ENCODE assay signal across 10 cellular contexts in the genomic region with DNA sequence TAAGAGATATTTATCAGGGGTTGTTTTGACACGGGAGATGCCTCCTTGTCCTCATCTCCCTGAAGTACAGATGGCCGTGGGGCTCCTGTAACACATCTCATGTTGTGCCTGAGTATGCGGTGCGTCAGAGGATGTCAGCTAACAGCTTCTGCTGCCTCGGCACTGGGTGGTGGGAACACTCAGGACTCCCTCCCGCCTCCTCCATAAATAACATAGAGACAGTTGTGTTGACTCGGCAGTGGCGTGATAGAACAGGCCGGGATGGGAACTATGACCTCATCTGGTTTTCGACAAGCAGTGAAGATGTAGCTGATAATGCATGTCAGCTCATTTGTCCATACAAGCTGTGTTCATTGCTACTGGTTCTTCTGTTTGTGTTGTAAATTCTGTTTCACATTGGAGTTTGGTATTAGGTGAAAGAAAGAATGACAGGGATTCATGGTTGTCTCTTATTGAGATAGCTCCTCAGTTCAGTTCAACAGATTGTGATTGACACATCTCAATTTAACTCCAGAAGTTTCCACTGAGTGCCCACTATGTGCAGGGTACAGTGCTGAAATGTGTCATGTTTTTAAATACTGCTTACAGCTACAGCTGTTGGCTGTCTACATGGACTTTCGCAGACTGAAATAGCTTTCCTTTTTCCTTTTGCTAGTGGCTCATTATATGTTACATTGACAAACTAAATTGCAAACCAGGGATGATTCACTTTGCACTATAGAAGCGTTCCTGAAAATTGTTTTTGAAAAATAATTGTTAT.
DNase-seq lines count a peak whose midpoint lies in the region; ATAC-seq and TF ChIP-seq lines count a peak whose summit lies in the region.
"Had no signal": no experiment of that assay in that cellular context is flagged by ENCODE, and none has a peak within 500 bp of the region (broad histone marks: within the 10 kb centered on the region; RNA-seq: fewer than 3 reads in every experiment).

No MANE protein-coding gene starts in this region.

- no peak for TF ChIP-seq CTCF in fibroblast of mammary gland (conservative IDR thresholded peaks at IDR 0.05; ENCODE audit: control insufficient read depth, insufficient read depth, low read depth, low read length)
- no peak for TF ChIP-seq CTCF in activated CD8-positive, alpha-beta T cell treated with anti-CD3 and anti-CD28 coated beads for 36 hours (IDR thresholded peaks at IDR 0.05)

- no peaks in the 10 kb centered on the region for H3K9me3 ChIP-seq in KOPT-K1 (ENCODE audit: insufficient read depth, low read length, poor library complexity, severe bottlenecking)
- H3K9me3 ChIP-seq: upper lobe of left lung had no signal

- H3K36me3 ChIP-seq in KOPT-K1 (ENCODE audit: insufficient read depth, low read length) = no peaks in the 10 kb centered on the region
- H3K36me3 ChIP-seq: upper lobe of left lung had no signal

- ATAC-seq in activated CD8-positive, alpha-beta T cell treated with anti-CD3 and anti-CD28 coated beads for 36 hours = no peak

- H3K4me1 Mint-ChIP-seq in activated CD8-positive, alpha-beta T cell treated with anti-CD3 and anti-CD28 coated beads for 36 hours (ENCODE audit: low read depth) = peaks cover 30% of the 10 kb centered on the region
- peaks cover 37% of the 10 kb centered on the region for H3K4me1 Mint-ChIP-seq in T-helper 2 cell treated with Interferon-gamma antibody and Interleukin-4, amounts not matched to agents 5 μg/mL and 100 μg/mL, for 36 hours (ENCODE audit: low read depth)

- H3K27me3 Mint-ChIP-seq in activated CD8-positive, alpha-beta T cell treated with anti-CD3 and anti-CD28 coated beads for 36 hours = peaks cover 4% of the 10 kb centered on the region
- H3K27me3 Mint-ChIP-seq in T-helper 2 cell treated with Interferon-gamma antibody and Interleukin-4, amounts not matched to agents 5 μg/mL and 100 μg/mL, for 36 hours (ENCODE audit: low read depth) = peaks cover 42% of the 10 kb centered on the region

- intact Hi-C loops in activated CD8-positive, alpha-beta T cell treated with anti-CD3 and anti-CD28 coated beads for 36 hours (cut with micrococcal nuclease) = no loop called here

- POLR2A ChIA-PET in activated CD8-positive, alpha-beta T cell treated with anti-CD3 and anti-CD28 coated beads for 36 hours (lab: Charles Lee) = no interaction called here

- DNase-seq in NCI-H748 treated with DMSO at 0.1 percent for 48 hours (lab: John Stamatoyannopoulos, UW) (peak; percentile 74), fibroblast of mammary gland (ENCODE audit: low read depth) (peak; percentile 82), pons (ENCODE audit: low spot score) (peak; percentile 83), UCSD-AML1 (lab: John Stamatoyannopoulos, UW; ENCODE audit: unreplicated experiment) (no peak)
- DNase-seq in activated CD8-positive, alpha-beta T cell treated with anti-CD3 and anti-CD28 coated beads for 36 hours = no peak
- DNase-seq in T-helper 2 cell treated with Interferon-gamma antibody and Interleukin-4, amounts not matched to agents 5 μg/mL and 100 μg/mL, for 36 hours (ENCODE audit: low spot score) = no peak
- no peak for DNase-seq in activated T-cell treated with anti-CD3 and anti-CD28 coated beads, Interleukin-2, amount 50 U/mL, for 1 hour
- DNase-seq: activated T-cell treated with anti-CD3 and anti-CD28 coated beads, Interleukin-2, amount 50 U/mL, for 48 hours; upper lobe of left lung had no signal

- CTCF ChIA-PET in activated CD8-positive, alpha-beta T cell treated with anti-CD3 and anti-CD28 coated beads for 36 hours (lab: Charles Lee) = interaction anchor here (1.0 to 1.4 kb wide), 3 partner anchors 17 to 359 kb away, joined by 3 read pairs; no protein-coding TSS in a partner anchor

- no peak overlapping the region for H3K27ac Mint-ChIP-seq in activated CD8-positive, alpha-beta T cell treated with anti-CD3 and anti-CD28 coated beads for 36 hours
- no peak overlapping the region for H3K27ac Mint-ChIP-seq in T-helper 2 cell treated with Interferon-gamma antibody and Interleukin-4, amounts not matched to agents 5 μg/mL and 100 μg/mL, for 36 hours

- H3K4me3 ChIP-seq in fibroblast of mammary gland (ENCODE audit: control insufficient read depth, low read depth, low read length) = no peak overlapping the region
- H3K4me3 ChIP-seq: upper lobe of left lung had no signal

- H3K4me3 Mint-ChIP-seq in activated CD8-positive, alpha-beta T cell treated with anti-CD3 and anti-CD28 coated beads for 36 hours = no peak overlapping the region
- no peak overlapping the region for H3K4me3 Mint-ChIP-seq in T-helper 2 cell treated with Interferon-gamma antibody and Interleukin-4, amounts not matched to agents 5 μg/mL and 100 μg/mL, for 36 hours

- peak overlapping the region; percentile 84 for H3K27ac ChIP-seq in KOPT-K1 (ENCODE audit: low read depth, low read length, poor library complexity, severe bottlenecking)
- H3K27ac ChIP-seq: upper lobe of left lung had no signal

- H3K36me3 Mint-ChIP-seq in activated CD8-positive, alpha-beta T cell treated with anti-CD3 and anti-CD28 coated beads for 36 hours (ENCODE audit: low read depth) = no peaks in the 10 kb centered on the region
- no peaks in the 10 kb centered on the region for H3K36me3 Mint-ChIP-seq in T-helper 2 cell treated with Interferon-gamma antibody and Interleukin-4, amounts not matched to agents 5 μg/mL and 100 μg/mL, for 36 hours (ENCODE audit: low read depth)

- no peaks in the 10 kb centered on the region for H3K9me3 Mint-ChIP-seq in activated CD8-positive, alpha-beta T cell treated with anti-CD3 and anti-CD28 coated beads for 36 hours
- no peaks in the 10 kb centered on the region for H3K9me3 Mint-ChIP-seq in T-helper 2 cell treated with Interferon-gamma antibody and Interleukin-4, amounts not matched to agents 5 μg/mL and 100 μg/mL, for 36 hours

Comparison
In these comparisons a context has a peak if more than half of its experiments do, and no peak if none do; other contexts are left out.
1. DNase-seq: peak in NCI-H748 treated with DMSO at 0.1 percent for 48 hours (single experiment), fibroblast of mammary gland (single experiment) and pons (single experiment); none in activated CD8-positive, alpha-beta T cell treated with anti-CD3 and anti-CD28 coated beads for 36 hours (single experiment), T-helper 2 cell treated with Interferon-gamma antibody and Interleukin-4, amounts not matched to agents 5 μg/mL and 100 μg/mL, for 36 hours (single experiment), UCSD-AML1 (single experiment) and activated T-cell treated with anti-CD3 and anti-CD28 coated beads, Interleukin-2, amount 50 U/mL, for 1 hour (single experiment).